Comparison of ENCODE assay signal across 8 cellular contexts in genomic region chr1:111441573-111442192, GRCh38. TPM values are rescaled to one million over a fixed set of nuclear protein-coding genes. Genes with fewer than 3 reads are reported as not detected.
A peak's percentile ranks its signal among the peaks of the same experiment; 100 is the strongest.
DNase-seq lines count a peak whose midpoint lies in the region; ATAC-seq and TF ChIP-seq lines count a peak whose summit lies in the region.

No MANE protein-coding gene starts in this region.

- peak; percentile 82 for TF ChIP-seq CTCF in GM12873 (IDR thresholded peaks at IDR 0.05; ENCODE audit: insufficient read depth, low read depth, low read length, missing control alignments)
- TF ChIP-seq CTCF in OCI-LY1 (IDR thresholded peaks at IDR 0.05; ENCODE audit: low read length), result peak; percentile 85
- peak; percentile 45 for TF ChIP-seq CTCF in hepatocyte (IDR thresholded peaks at IDR 0.05; ENCODE audit: poor library complexity)

- peaks cover 96% of the 10 kb centered on the region for H3K36me3 ChIP-seq in OCI-LY1 (ENCODE audit: insufficient read depth, low read length)
- no peaks in the 10 kb centered on the region for H3K36me3 ChIP-seq in hepatocyte (replicated peaks; ENCODE audit: insufficient read depth, low read depth)

- H3K4me3 ChIP-seq in OCI-LY1 (ENCODE audit: low read depth, low read length, poor library complexity, severe bottlenecking) (no peak overlapping the region), hepatocyte (no peak overlapping the region)

- H3K9me2 ChIP-seq in OCI-LY1 (ENCODE audit: low read depth, low read length) (no peaks in the 10 kb centered on the region), hepatocyte (replicated peaks; ENCODE audit: insufficient read depth) (no peaks in the 10 kb centered on the region)

- DNase-seq in activated T-helper 1 cell treated with Interleukin-2 at 50 U/mL for 16 hours (ENCODE audit: low read depth) (peak; percentile 40), hepatocyte (ENCODE audit: low spot score) (peak; percentile 43), AG08395 (ENCODE audit: low spot score) (no peak), NCI-H2081 treated with DMSO at 0.1 percent for 48 hours (lab: John Stamatoyannopoulos, UW) (no peak)
- DNase-seq in stimulated activated CD8-positive, alpha-beta memory T cell treated with anti-CD3 and anti-CD28 coated beads, Interleukin-15, amount 100 ng/mL, for 1 hour (ENCODE audit: low read depth), result peak; percentile 49

- H4K20me1 ChIP-seq in OCI-LY1 (ENCODE audit: insufficient read depth, low read length) (no peaks in the 10 kb centered on the region), hepatocyte (ENCODE audit: insufficient read depth, poor library complexity, severe bottlenecking) (no peaks in the 10 kb centered on the region)

- ATAC-seq in HG02981 (IDR thresholded peaks at IDR 0.05; ENCODE audit: unreplicated experiment), result no peak

- H3K9me3 ChIP-seq in OCI-LY1 (ENCODE audit: low read length) (no peaks in the 10 kb centered on the region), hepatocyte (ENCODE audit: low read depth) (no peaks in the 10 kb centered on the region)

- no peak overlapping the region for H3K9ac ChIP-seq in OCI-LY1 (ENCODE audit: low read length)

- 69% methylated on average over 9 of the region's 9 CpGs for WGBS in hepatocyte (ENCODE audit: low lambda C conversion rate, missing lambda C conversion rate)

- H2AFZ ChIP-seq in OCI-LY1 (ENCODE audit: low read length), result no peak overlapping the region
- H2AFZ ChIP-seq in hepatocyte, result no peak overlapping the region

- H3K27ac ChIP-seq in OCI-LY1 (ENCODE audit: low read depth, low read length, poor library complexity, severe bottlenecking), result no peak overlapping the region
- H3K27ac ChIP-seq in hepatocyte, result no peak overlapping the region

- H3K79me2 ChIP-seq in OCI-LY1 (ENCODE audit: insufficient read depth, low read length) (no peaks in the 10 kb centered on the region), hepatocyte (peaks cover 18% of the 10 kb centered on the region)

- H3K4me1 ChIP-seq in OCI-LY1 (ENCODE audit: insufficient read depth, low read length, severe bottlenecking) (peaks cover 6% of the 10 kb centered on the region), hepatocyte (ENCODE audit: insufficient read depth) (peaks cover 5% of the 10 kb centered on the region)

- no peak overlapping the region for H3K4me2 ChIP-seq in OCI-LY1 (ENCODE audit: low read length)
- no peak overlapping the region for H3K4me2 ChIP-seq in hepatocyte

- no peaks in the 10 kb centered on the region; the same call in 1 of the 2 replicates for H3F3A ChIP-seq in OCI-LY1 (ENCODE audit: insufficient read depth, low read length)

- no peaks in the 10 kb centered on the region for H3K27me3 ChIP-seq in OCI-LY1 (ENCODE audit: insufficient read depth, low read length)
- H3K27me3 ChIP-seq in hepatocyte, result no peaks in the 10 kb centered on the region

RNA-seq across cellular contexts. Expression of gene WDR77, which starts 7.4 kb away (rescaled TPM):
- total RNA-seq in hepatocyte, result 37.3 and 44.5 TPM in 2 replicates
- 49.2 and 55.3 TPM in 2 replicates for polyA plus RNA-seq in hepatocyte

RNA-seq across cellular contexts. Expression of gene ATP5PB, which starts 7.6 kb away (rescaled TPM):
- total RNA-seq in hepatocyte, result 291 and 320 TPM in 2 replicates
- 289 and 309 TPM in 2 replicates for polyA plus RNA-seq in hepatocyte

RNA-seq across cellular contexts. Expression of gene OVGP1, which starts 14.1 kb away (rescaled TPM):
- total RNA-seq in hepatocyte, result 4.1 and 8.9 TPM in 2 replicates
- 2.5 and 3.7 TPM in 2 replicates for polyA plus RNA-seq in hepatocyte

RNA-seq across cellular contexts. Expression of gene C1orf162, which starts 32.1 kb away (rescaled TPM):
- 0.72 and 0.90 TPM in 2 replicates for total RNA-seq in hepatocyte
- polyA plus RNA-seq in hepatocyte, result 0.50 and 0.69 TPM in 2 replicates

Comparison
In these comparisons a context has a peak if more than half of its experiments do, and no peak if none do; other contexts are left out.
1. DNase-seq: peak in activated T-helper 1 cell treated with Interleukin-2 at 50 U/mL for 16 hours (single experiment), hepatocyte (single experiment) and stimulated activated CD8-positive, alpha-beta memory T cell treated with anti-CD3 and anti-CD28 coated beads, Interleukin-15, amount 100 ng/mL, for 1 hour (single experiment); none in AG08395 (single experiment) and NCI-H2081 treated with DMSO at 0.1 percent for 48 hours (single experiment).
2. Peak in every context shown above with its lines, with median percentiles within 50 percentile points of each other: CTCF ChIP-seq.